27 cellular contexts compared by ENCODE assay signal in the genomic region with DNA sequence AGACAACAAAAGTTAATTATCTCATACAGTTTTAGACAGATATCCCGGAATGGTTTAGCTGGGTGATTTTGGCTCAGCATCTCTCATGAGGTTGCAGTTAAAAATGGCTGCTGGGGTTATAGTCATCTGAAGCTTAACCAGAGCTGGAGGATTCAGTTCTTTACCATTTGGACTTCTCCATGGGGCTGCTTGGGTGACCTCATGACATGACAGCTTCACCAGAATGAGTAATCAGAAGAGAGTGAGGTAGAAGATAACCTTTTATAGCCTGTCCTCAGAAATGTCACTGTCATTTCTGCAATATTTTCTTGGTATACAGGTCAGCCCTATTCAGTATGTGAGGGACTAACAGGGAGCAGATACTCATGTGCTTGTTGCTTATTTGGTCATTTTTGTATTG. TPM values are rescaled to one million over a fixed set of nuclear protein-coding genes. Genes with fewer than 3 reads are reported as not detected.
DNase-seq lines count a peak whose midpoint lies in the region; ATAC-seq and TF ChIP-seq lines count a peak whose summit lies in the region.
"Had no signal": no experiment of that assay in that cellular context is flagged by ENCODE, and none has a peak within 500 bp of the region (broad histone marks: within the 10 kb centered on the region; RNA-seq: fewer than 3 reads in every experiment).

No MANE protein-coding gene starts in this region.

- POLR2A ChIA-PET in PC-3 (lab: Charles Lee; ENCODE audit: unreplicated experiment) = interaction anchor here (0.5 kb wide), 1 partner anchor 648 kb away, joined by 3 read pairs; no protein-coding TSS in a partner anchor

- no peaks in the 10 kb centered on the region for H4K20me1 ChIP-seq in PC-3 (ENCODE audit: low read length)

- DNase-seq in activated naive CD4-positive, alpha-beta T cell treated with anti-CD3 and anti-CD28 coated beads, Interleukin-2, amount 50 U/mL, for 72 hours (ENCODE audit: low spot score in 2 of 2) = no peak
- DNase-seq in activated naive CD4-positive, alpha-beta T cell treated with Interleukin-2 at 50 U/mL for 16 hours = no peak
- DNase-seq in RKO (ENCODE audit: low spot score) = peak; percentile 38
- DNase-seq in brain microvascular endothelial cell = peak; percentile 7
- DNase-seq in stimulated activated naive CD8-positive, alpha-beta T cell treated with anti-CD3 and anti-CD28 coated beads, Interleukin-15, Interleukin-2, amounts not matched to agents 100 U/mL and 50 U/mL, for 24 hours = peak; percentile 6
- DNase-seq in iPS-NIHi7 (ENCODE audit: extremely low spot score) = no peak
- DNase-seq in PC-3 = no peak
- DNase-seq: activated B cell treated with CpG ODN at 0.5 μM for 24 hours; Calu3; DMS79 treated with DMSO at 0.1 percent for 48 hours; endodermal cell; left colon; mammary epithelial cell; NCI-H1694 treated with DMSO at 0.1 percent for 48 hours; NCI-H2171 treated with DMSO at 0.1 percent for 48 hours; NCI-H526 treated with DMSO at 0.1 percent for 48 hours; right cardiac atrium; SJCRH30; spleen; stimulated activated CD4-positive, alpha-beta T cell treated with anti-CD3 and anti-CD28 coated beads, Interleukin-2, amount 100 ng/mL, for 48 hours had no signal

- H3K36me3 ChIP-seq in brain microvascular endothelial cell (replicated peaks) (peaks cover 64% of the 10 kb centered on the region), PC-3 (ENCODE audit: low read depth, low read length) (peaks cover 87% of the 10 kb centered on the region)

- H3K9ac ChIP-seq in PC-3 (ENCODE audit: low read length) = no peak overlapping the region
- H3K9ac ChIP-seq: BLaER1 had no signal

- no peak overlapping the region for H3K4me3 ChIP-seq in brain microvascular endothelial cell (ENCODE audit: low read depth, low read length)
- H3K4me3 ChIP-seq in PC-3 (ENCODE audit: low read length) = no peak overlapping the region
- H3K4me3 ChIP-seq: BLaER1, esophagus muscularis mucosa, SJCRH30, spleen had no signal

- H3K4me1 ChIP-seq in PC-3 (ENCODE audit: insufficient read depth, low read length) = no peaks in the 10 kb centered on the region
- H3K4me1 ChIP-seq: BLaER1, SJCRH30, spleen had no signal

- no peaks in the 10 kb centered on the region for H3F3A ChIP-seq in PC-3 (ENCODE audit: low read length, unreplicated experiment)

- no peaks in the 10 kb centered on the region for H3K9me2 ChIP-seq in PC-3 (replicated peaks; ENCODE audit: low read length)

- no TSS peak for BruUV-seq in PC-3 (replicated peaks; lab: Mats Ljungman, UMichigan)

- no peak overlapping the region for H3K4me2 ChIP-seq in PC-3 (ENCODE audit: low read length)
- H3K4me2 ChIP-seq: BLaER1 had no signal

- H3K27me3 ChIP-seq in brain microvascular endothelial cell (replicated peaks) (no peaks in the 10 kb centered on the region), PC-3 (ENCODE audit: low read length) (no peaks in the 10 kb centered on the region)
- H3K27me3 ChIP-seq: BLaER1, esophagus muscularis mucosa, SJCRH30, spleen had no signal

- ATAC-seq in activated naive CD4-positive, alpha-beta T cell treated with anti-CD3 and anti-CD28 coated beads, Interleukin-2, amount 50 U/mL, for 72 hours = peak; percentile 88 to 98
- peak; percentile 96 for ATAC-seq in stimulated activated naive CD8-positive, alpha-beta T cell treated with anti-CD3 and anti-CD28 coated beads, Interleukin-15, Interleukin-2, amounts not matched to agents 100 U/mL and 50 U/mL, for 24 hours
- ATAC-seq in HG02885 (IDR thresholded peaks at IDR 0.05; ENCODE audit: poor library complexity, unreplicated experiment) (no peak), PC-3 (no peak)
- ATAC-seq: HepG2, left colon, right cardiac atrium had no signal

- H3K27ac Mint-ChIP-seq in activated naive CD4-positive, alpha-beta T cell treated with anti-CD3 and anti-CD28 coated beads, Interleukin-2, amount 50 U/mL, for 72 hours = no peak overlapping the region
- H3K27ac Mint-ChIP-seq: activated B cell treated with CpG ODN at 0.5 μM for 24 hours; dendritic cell treated with granulocyte-macrophage colony-stimulating factor and Interleukin-4, amounts not matched to agents 40 ng/mL and 50 ng/mL, for 4 days; endodermal cell had no signal

- in situ Hi-C loops in brain microvascular endothelial cell (cut with HindIII; ENCODE audit: low pct_ligation_motif_present, low sequenced_read_pairs) = no loop called here

- no peak overlapping the region for H3K27ac ChIP-seq in brain microvascular endothelial cell
- no peak overlapping the region for H3K27ac ChIP-seq in PC-3 (ENCODE audit: low read length)
- H3K27ac ChIP-seq: BLaER1, esophagus muscularis mucosa, SJCRH30, spleen had no signal

- no peaks in the 10 kb centered on the region for H3K9me3 ChIP-seq in PC-3 (ENCODE audit: low read length)
- H3K9me3 ChIP-seq: BLaER1, esophagus muscularis mucosa, SJCRH30, spleen had no signal

- H3K9me3 Mint-ChIP-seq in activated naive CD4-positive, alpha-beta T cell treated with anti-CD3 and anti-CD28 coated beads, Interleukin-2, amount 50 U/mL, for 72 hours = no peaks in the 10 kb centered on the region
- H3K9me3 Mint-ChIP-seq: activated B cell treated with CpG ODN at 0.5 μM for 24 hours; central memory CD8-positive, alpha-beta T cell; dendritic cell treated with granulocyte-macrophage colony-stimulating factor and Interleukin-4, amounts not matched to agents 40 ng/mL and 50 ng/mL, for 4 days; endodermal cell; neural crest cell had no signal

- H2AFZ ChIP-seq in PC-3 (ENCODE audit: low read length) = no peak overlapping the region

- intact Hi-C loops in PC-3 (cut with micrococcal nuclease) = no loop called here

- CTCF ChIA-PET in PC-3 (lab: Charles Lee) = no interaction called here

- H3K79me2 ChIP-seq in PC-3 (ENCODE audit: low read length) = 0 out of 2 replicates have a peak, but pooled peaks cover 1% of the 10 kb centered on the region

- peaks cover 0 to 19% of the 10 kb centered on the region in 2 donors for H3K36me3 Mint-ChIP-seq in activated naive CD4-positive, alpha-beta T cell treated with anti-CD3 and anti-CD28 coated beads, Interleukin-2, amount 50 U/mL, for 72 hours

- TF ChIP-seq CTCF in brain microvascular endothelial cell (IDR thresholded peaks at IDR 0.05; ENCODE audit: low read depth, low read length, missing control alignments) = no peak
- TF ChIP-seq CTCF in PC-3 (conservative IDR thresholded peaks at IDR 0.05; ENCODE audit: low read depth, low read length) = no peak

RNA-seq across cellular contexts. Expression of gene TFG, which starts 30.9 kb away (rescaled TPM):
- 10 to 100 TPM; 44.8 to 74.0 TPM for total RNA-seq in activated naive CD4-positive, alpha-beta T cell treated with anti-CD3 and anti-CD28 coated beads, Interleukin-2, amount 50 U/mL, for 72 hours
- total RNA-seq in PC-3 (2014; rRNA removed) = 97.9 and 106 TPM in 2 replicates

Comparison
In these comparisons a context has a peak if more than half of its experiments do, and no peak if none do; other contexts are left out.
1. ATAC-seq: peak in activated naive CD4-positive, alpha-beta T cell treated with anti-CD3 and anti-CD28 coated beads, Interleukin-2, amount 50 U/mL, for 72 hours (2 of 2) and stimulated activated naive CD8-positive, alpha-beta T cell treated with anti-CD3 and anti-CD28 coated beads, Interleukin-15, Interleukin-2, amounts not matched to agents 100 U/mL and 50 U/mL, for 24 hours (single experiment); none in HG02885 (single experiment) and PC-3 (single experiment).
2. DNase-seq: peak in RKO (single experiment), brain microvascular endothelial cell (single experiment) and stimulated activated naive CD8-positive, alpha-beta T cell treated with anti-CD3 and anti-CD28 coated beads, Interleukin-15, Interleukin-2, amounts not matched to agents 100 U/mL and 50 U/mL, for 24 hours (single experiment); none in activated naive CD4-positive, alpha-beta T cell treated with anti-CD3 and anti-CD28 coated beads, Interleukin-2, amount 50 U/mL, for 72 hours (0 of 2), activated naive CD4-positive, alpha-beta T cell treated with Interleukin-2 at 50 U/mL for 16 hours (single experiment), iPS-NIHi7 (single experiment) and PC-3 (single experiment).